ENCODE assay signal across 8 cellular contexts in genomic region chr19:15332311-15332996, GRCh38. TPM values are rescaled to one million over a fixed set of nuclear protein-coding genes. Genes with fewer than 3 reads are reported as not detected.
DNase-seq lines count a peak whose midpoint lies in the region; ATAC-seq, FAIRE-seq and TF ChIP-seq lines count a peak whose summit lies in the region.

Gene BRD4 (minus strand): TSS chr19:15332539. CDS start chr19:15273099, 59,440 bp downstream.

- no peak for TF ChIP-seq CTCF in WTC11 (IDR thresholded peaks at IDR 0.05)
- no peak for TF ChIP-seq CTCF in bronchial epithelial cell (IDR thresholded peaks at IDR 0.05; ENCODE audit: insufficient read depth, low read length, severe bottlenecking)

- H3K4me3 Mint-ChIP-seq in WTC11 = peak within 1 kb of the TSS; percentile 94

- ATAC-seq in WTC11 (peak; percentile 73), GM19395 (IDR thresholded peaks at IDR 0.05; ENCODE audit: unreplicated experiment) (no peak)

- H3K36me3 ChIP-seq in H7 (replicated peaks; ENCODE audit: control insufficient read depth, insufficient read depth, low read length) (no peaks in the 10 kb centered on the region), bronchial epithelial cell (ENCODE audit: control insufficient read depth, insufficient read depth, low read length) (no peaks in the 10 kb centered on the region)

- peaks cover 30% of the 10 kb centered on the region for H3K4me1 Mint-ChIP-seq in WTC11

- POLR2A ChIA-PET in WTC11 (lab: Charles Lee) = interaction anchor here (1.0 to 1.8 kb wide), 2 partner anchors 17 to 47 kb away, joined by 3 to 5 read pairs; partner anchors contain the start of gene AKAP8

- H3K36me3 Mint-ChIP-seq in WTC11 = no peaks in the 10 kb centered on the region

- H3K4me3 ChIP-seq in H7 (ENCODE audit: insufficient read depth, low read depth, low read length) = peak within 1 kb of the TSS; percentile 97
- H3K4me3 ChIP-seq in bronchial epithelial cell (ENCODE audit: low read depth, low read length) = peak within 1 kb of the TSS; percentile 69

- peak; percentile 39 for DNase-seq in GDM1 (lab: John Stamatoyannopoulos, UW)
- DNase-seq in H7 = peak; percentile 98
- peak; percentile 70 for DNase-seq in NCI-H1105 (lab: John Stamatoyannopoulos, UW)
- peak; percentile 69 for DNase-seq in WTC11 (ENCODE audit: low spot score)
- no peak for DNase-seq in bronchial epithelial cell (ENCODE audit: low read depth)
- peak; percentile 47 for DNase-seq in iris pigment epithelial cell (ENCODE audit: low read depth)
- DNase-seq in stimulated activated CD4-positive, alpha-beta T cell treated with anti-CD3 and anti-CD28 coated beads, Interleukin-12 subunit alpha, Interleukin-12 subunit beta, amount 100 ng/mL, for 4 hours = peak; percentile 80

- H3K27ac Mint-ChIP-seq in WTC11 = peak within 1 kb of the TSS; percentile 97

- no peaks in the 10 kb centered on the region for H3K27me3 Mint-ChIP-seq in WTC11 (ENCODE audit: low read depth)

- CTCF ChIA-PET in WTC11 (lab: Charles Lee) = interaction anchor here (0.5 to 2.2 kb wide), 3 partner anchors 48 to 241 kb away, joined by 3 to 12 read pairs (median 5); partner anchors contain the start of gene AKAP8

- no peak for FAIRE-seq in bronchial epithelial cell (lab: Jason Lieb, UNC)

- no peaks in the 10 kb centered on the region for H3K9me3 Mint-ChIP-seq in WTC11

- H3K27me3 ChIP-seq in H7 (ENCODE audit: control insufficient read depth, insufficient read depth, low read length) (no peaks in the 10 kb centered on the region), bronchial epithelial cell (ENCODE audit: control insufficient read depth, insufficient read depth, low read length) (no peaks in the 10 kb centered on the region)

TF ChIP-seq in WTC11, 78 proteins besides CTCF, POLR2A, EP300 and RAD21:
- TF ChIP-seq, protein P1, sequence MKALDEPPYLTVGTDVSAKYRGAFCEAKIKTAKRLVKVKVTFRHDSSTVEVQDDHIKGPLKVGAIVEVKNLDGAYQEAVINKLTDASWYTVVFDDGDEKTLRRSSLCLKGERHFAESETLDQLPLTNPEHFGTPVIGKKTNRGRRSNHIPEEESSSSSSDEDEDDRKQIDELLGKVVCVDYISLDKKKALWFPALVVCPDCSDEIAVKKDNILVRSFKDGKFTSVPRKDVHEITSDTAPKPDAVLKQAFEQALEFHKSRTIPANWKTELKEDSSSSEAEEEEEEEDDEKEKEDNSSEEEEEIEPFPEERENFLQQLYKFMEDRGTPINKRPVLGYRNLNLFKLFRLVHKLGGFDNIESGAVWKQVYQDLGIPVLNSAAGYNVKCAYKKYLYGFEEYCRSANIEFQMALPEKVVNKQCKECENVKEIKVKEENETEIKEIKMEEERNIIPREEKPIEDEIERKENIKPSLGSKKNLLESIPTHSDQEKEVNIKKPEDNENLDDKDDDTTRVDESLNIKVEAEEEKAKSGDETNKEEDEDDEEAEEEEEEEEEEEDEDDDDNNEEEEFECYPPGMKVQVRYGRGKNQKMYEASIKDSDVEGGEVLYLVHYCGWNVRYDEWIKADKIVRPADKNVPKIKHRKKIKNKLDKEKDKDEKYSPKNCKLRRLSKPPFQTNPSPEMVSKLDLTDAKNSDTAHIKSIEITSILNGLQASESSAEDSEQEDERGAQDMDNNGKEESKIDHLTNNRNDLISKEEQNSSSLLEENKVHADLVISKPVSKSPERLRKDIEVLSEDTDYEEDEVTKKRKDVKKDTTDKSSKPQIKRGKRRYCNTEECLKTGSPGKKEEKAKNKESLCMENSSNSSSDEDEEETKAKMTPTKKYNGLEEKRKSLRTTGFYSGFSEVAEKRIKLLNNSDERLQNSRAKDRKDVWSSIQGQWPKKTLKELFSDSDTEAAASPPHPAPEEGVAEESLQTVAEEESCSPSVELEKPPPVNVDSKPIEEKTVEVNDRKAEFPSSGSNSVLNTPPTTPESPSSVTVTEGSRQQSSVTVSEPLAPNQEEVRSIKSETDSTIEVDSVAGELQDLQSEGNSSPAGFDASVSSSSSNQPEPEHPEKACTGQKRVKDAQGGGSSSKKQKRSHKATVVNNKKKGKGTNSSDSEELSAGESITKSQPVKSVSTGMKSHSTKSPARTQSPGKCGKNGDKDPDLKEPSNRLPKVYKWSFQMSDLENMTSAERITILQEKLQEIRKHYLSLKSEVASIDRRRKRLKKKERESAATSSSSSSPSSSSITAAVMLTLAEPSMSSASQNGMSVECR (CRISPR knock-in tag; IDR thresholded peaks at IDR 0.05; ENCODE audit: borderline replicate concordance) = no peak
- TF ChIP-seq, protein P2, sequence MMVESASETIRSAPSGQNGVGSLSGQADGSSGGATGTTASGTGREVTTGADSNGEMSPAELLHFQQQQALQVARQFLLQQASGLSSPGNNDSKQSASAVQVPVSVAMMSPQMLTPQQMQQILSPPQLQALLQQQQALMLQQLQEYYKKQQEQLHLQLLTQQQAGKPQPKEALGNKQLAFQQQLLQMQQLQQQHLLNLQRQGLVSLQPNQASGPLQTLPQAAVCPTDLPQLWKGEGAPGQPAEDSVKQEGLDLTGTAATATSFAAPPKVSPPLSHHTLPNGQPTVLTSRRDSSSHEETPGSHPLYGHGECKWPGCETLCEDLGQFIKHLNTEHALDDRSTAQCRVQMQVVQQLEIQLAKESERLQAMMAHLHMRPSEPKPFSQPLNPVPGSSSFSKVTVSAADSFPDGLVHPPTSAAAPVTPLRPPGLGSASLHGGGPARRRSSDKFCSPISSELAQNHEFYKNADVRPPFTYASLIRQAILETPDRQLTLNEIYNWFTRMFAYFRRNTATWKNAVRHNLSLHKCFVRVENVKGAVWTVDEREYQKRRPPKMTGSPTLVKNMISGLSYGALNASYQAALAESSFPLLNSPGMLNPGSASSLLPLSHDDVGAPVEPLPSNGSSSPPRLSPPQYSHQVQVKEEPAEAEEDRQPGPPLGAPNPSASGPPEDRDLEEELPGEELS (CRISPR knock-in tag; IDR thresholded peaks at IDR 0.05) = 0 out of 2 replicates have a peak, but pooled peaks have one; percentile 36
- TF ChIP-seq SP1 (CRISPR knock-in tag; conservative IDR thresholded peaks at IDR 0.05) = peak; percentile 51
TF ChIP-seq in WTC11: peak in this region for 2.

RNA-seq across cellular contexts. Expression of gene BRD4, which starts in this region (rescaled TPM):
- total RNA-seq in H7 (2014; rRNA removed; shearing (Covaris generic)) = 24.8 and 26.1 TPM in 2 replicates
- total RNA-seq in WTC11 (2021) (127 to 130 TPM (median 128 TPM) in 3 replicates), bronchial epithelial cell (12.1 and 15.4 TPM in 2 replicates)
